ENCODE assay signal across 16 cellular contexts in genomic region chr12:57536597-57536942, GRCh38. TPM values are rescaled to one million over a fixed set of nuclear protein-coding genes. Genes with fewer than 3 reads are reported as not detected.
A peak's percentile ranks its signal among the peaks of the same experiment; 100 is the strongest.
DNase-seq lines count a peak whose midpoint lies in the region; ATAC-seq and TF ChIP-seq lines count a peak whose summit lies in the region.
"Had no signal": no experiment of that assay in that cellular context is flagged by ENCODE, and none has a peak within 500 bp of the region (broad histone marks: within the 10 kb centered on the region; RNA-seq: fewer than 3 reads in every experiment).

No MANE protein-coding gene starts in this region.

- 95% methylated on average over 1 of the region's 1 CpG; no CpG with 5 or more reads in 1 of the 2 donors for WGBS in transverse colon (ENCODE audit: low coverage in 1 of 2), 2 donors
- 100% methylated on average over 1 of the region's 1 CpG for WGBS in prostate gland

- H3K4me1 ChIP-seq in iPS-20b (ENCODE audit: insufficient read depth, low read length), result 0 out of 2 replicates have a peak, but pooled peaks cover 5% of the 10 kb centered on the region
- H3K4me1 ChIP-seq in transverse colon, result peaks cover 5 to 25% (median 14%) of the 10 kb centered on the region in 4 donors
- no peaks in the 10 kb centered on the region for H3K4me1 ChIP-seq in prostate gland (replicated peaks)

- no peak overlapping the region for H3K4me3 Mint-ChIP-seq in activated CD4-positive, alpha-beta T cell treated with anti-CD3 and anti-CD28 coated beads, Interleukin-2, amount 10 ng/mL, durations not matched to agents 7 days and 5 days
- no peak overlapping the region for H3K4me3 Mint-ChIP-seq in activated T-helper 17 cell treated with anti-CD3 and anti-CD28 coated beads, Interleukin-2, amount 50 U/mL, for 72 hours
- H3K4me3 Mint-ChIP-seq: HFFc6 had no signal

- POLR2A ChIA-PET in activated CD4-positive, alpha-beta T cell treated with anti-CD3 and anti-CD28 coated beads, Interleukin-2, amount 10 ng/mL, durations not matched to agents 7 days and 5 days (lab: Charles Lee), result interaction anchor here (0.5 kb wide), 1 partner anchor 783 kb away, joined by 4 read pairs; no protein-coding TSS in a partner anchor

- no peaks in the 10 kb centered on the region for H3K9me3 ChIP-seq in iPS-20b (ENCODE audit: insufficient read depth, low read depth, low read length)
- H3K9me3 ChIP-seq in transverse colon, result no peaks in the 10 kb centered on the region
- no peaks in the 10 kb centered on the region for H3K9me3 ChIP-seq in prostate gland

- no peak for DNase-seq in activated CD4-positive, alpha-beta T cell treated with anti-CD3 and anti-CD28 coated beads, Interleukin-2, amount 10 ng/mL, durations not matched to agents 7 days and 5 days
- no peak for DNase-seq in activated CD4-positive, alpha-beta T cell treated with anti-CD3 and anti-CD28 coated beads, Interleukin-2, amount 50 U/mL, for 48 hours
- DNase-seq in transverse colon, result no peak
- DNase-seq in prostate gland (ENCODE audit: low spot score), result no peak
- no peak for DNase-seq in H4 (ENCODE audit: low spot score)
- DNase-seq: DMS153, DMS79 treated with DMSO at 0.1 percent for 48 hours, EL, GOT3, HCEC 1CT, HFFc6, IMR-90 had no signal

- no peak overlapping the region for H3K4me3 ChIP-seq in iPS-20b (ENCODE audit: low read length)
- no peak overlapping the region for H3K4me3 ChIP-seq in transverse colon
- no peak overlapping the region for H3K4me3 ChIP-seq in prostate gland

- TF ChIP-seq CTCF in transverse colon (IDR thresholded peaks at IDR 0.05) (no peak), prostate gland (IDR thresholded peaks at IDR 0.05) (no peak)

- H3K27ac ChIP-seq in iPS-20b (ENCODE audit: low read length), result no peak overlapping the region
- H3K27ac ChIP-seq in transverse colon, result peak overlapping the region in 3 of 4 donors; percentile 14 to 57 (median 28)
- peak overlapping the region in 1 of 2 donors; percentile 4 for H3K27ac ChIP-seq in prostate gland
- H3K27ac ChIP-seq: HL-60 had no signal

- H3K27me3 ChIP-seq in iPS-20b (ENCODE audit: insufficient read depth, low read length) (no peaks in the 10 kb centered on the region), transverse colon (no peaks in the 10 kb centered on the region), prostate gland (replicated peaks; ENCODE audit: insufficient read depth) (no peaks in the 10 kb centered on the region)

- H3K9ac ChIP-seq in iPS-20b (ENCODE audit: low read depth, low read length), result 0 out of 2 replicates have a peak overlapping the region, but pooled peaks have one; percentile 18

- intact Hi-C loops in transverse colon (cut with DNase I; ENCODE audit: low total_unique reads) (no loop called here), prostate gland (cut with DNase I) (no loop called here)

- TF ChIP-seq POLR2A in transverse colon (IDR thresholded peaks at IDR 0.05) (no peak), prostate gland (IDR thresholded peaks at IDR 0.05) (no peak)

- no peak for ATAC-seq in activated T-helper 17 cell treated with anti-CD3 and anti-CD28 coated beads, Interleukin-2, amount 50 U/mL, for 72 hours (replicated peaks)
- no peak for ATAC-seq in GM18870 (IDR thresholded peaks at IDR 0.05; ENCODE audit: unreplicated experiment)

- peaks cover 4% of the 10 kb centered on the region for H3K4me1 Mint-ChIP-seq in activated CD4-positive, alpha-beta T cell treated with anti-CD3 and anti-CD28 coated beads, Interleukin-2, amount 10 ng/mL, durations not matched to agents 7 days and 5 days
- peaks cover 9% of the 10 kb centered on the region for H3K4me1 Mint-ChIP-seq in activated T-helper 17 cell treated with anti-CD3 and anti-CD28 coated beads, Interleukin-2, amount 50 U/mL, for 72 hours

- no peaks in the 10 kb centered on the region for H3K27me3 Mint-ChIP-seq in activated CD4-positive, alpha-beta T cell treated with anti-CD3 and anti-CD28 coated beads, Interleukin-2, amount 10 ng/mL, durations not matched to agents 7 days and 5 days
- H3K27me3 Mint-ChIP-seq in activated T-helper 17 cell treated with anti-CD3 and anti-CD28 coated beads, Interleukin-2, amount 50 U/mL, for 72 hours, result no peaks in the 10 kb centered on the region

- peak overlapping the region; percentile 10 for H3K27ac Mint-ChIP-seq in activated CD4-positive, alpha-beta T cell treated with anti-CD3 and anti-CD28 coated beads, Interleukin-2, amount 10 ng/mL, durations not matched to agents 7 days and 5 days
- peak overlapping the region; percentile 43 for H3K27ac Mint-ChIP-seq in activated T-helper 17 cell treated with anti-CD3 and anti-CD28 coated beads, Interleukin-2, amount 50 U/mL, for 72 hours
- H3K27ac Mint-ChIP-seq: HFFc6 had no signal

- H3K36me3 ChIP-seq in iPS-20b (ENCODE audit: insufficient read depth, low read depth, low read length), result peaks cover 73% of the 10 kb centered on the region
- H3K36me3 ChIP-seq in transverse colon, result peaks cover 0 to 31% (median 13%) of the 10 kb centered on the region in 4 donors
- H3K36me3 ChIP-seq in prostate gland, result peaks cover 0 to 10% of the 10 kb centered on the region in 2 donors

- TF ChIP-seq EP300 in transverse colon (IDR thresholded peaks at IDR 0.05; ENCODE audit: low read depth), result no peak

- H3K36me3 Mint-ChIP-seq in activated CD4-positive, alpha-beta T cell treated with anti-CD3 and anti-CD28 coated beads, Interleukin-2, amount 10 ng/mL, durations not matched to agents 7 days and 5 days (ENCODE audit: low read depth), result peaks cover 38% of the 10 kb centered on the region
- peaks cover 92% of the 10 kb centered on the region for H3K36me3 Mint-ChIP-seq in activated T-helper 17 cell treated with anti-CD3 and anti-CD28 coated beads, Interleukin-2, amount 50 U/mL, for 72 hours (ENCODE audit: low read depth)

- CTCF ChIA-PET in activated CD4-positive, alpha-beta T cell treated with anti-CD3 and anti-CD28 coated beads, Interleukin-2, amount 10 ng/mL, durations not matched to agents 7 days and 5 days (lab: Charles Lee), result interaction anchor here (0.6 to 8.3 kb wide), 4 partner anchors 10 to 1130 kb away, joined by 3 to 70 read pairs (median 5); partner anchors contain the start of gene MBD6

- H3K9me3 Mint-ChIP-seq in activated CD4-positive, alpha-beta T cell treated with anti-CD3 and anti-CD28 coated beads, Interleukin-2, amount 10 ng/mL, durations not matched to agents 7 days and 5 days, result no peaks in the 10 kb centered on the region
- no peaks in the 10 kb centered on the region for H3K9me3 Mint-ChIP-seq in activated T-helper 17 cell treated with anti-CD3 and anti-CD28 coated beads, Interleukin-2, amount 50 U/mL, for 72 hours
- H3K9me3 Mint-ChIP-seq: HFFc6 had no signal

- in situ Hi-C loops in transverse colon (cut with MboI; ENCODE audit: low pct_ligation_motif_present in 1 of 4, low pct_unique_long_range_greater_than_20kb in 1 of 4, low sequenced_read_pairs in 3 of 4), result no loop called here

RNA-seq across cellular contexts. Expression of gene DCTN2, which starts 10.4 kb away (rescaled TPM):
- 10 to 100 TPM; 79.3 to 80.5 TPM for total RNA-seq in activated CD4-positive, alpha-beta T cell treated with anti-CD3 and anti-CD28 coated beads, Interleukin-2, amount 10 ng/mL, durations not matched to agents 7 days and 5 days
- total RNA-seq in activated T-helper 17 cell treated with anti-CD3 and anti-CD28 coated beads, Interleukin-2, amount 50 U/mL, for 72 hours, result 10 to 100 TPM; 78.5 to 96.4 TPM
- total RNA-seq in transverse colon (100 to 1,000 TPM; 154 to 344 (median 175) TPM), prostate gland (100 to 1,000 TPM; 131 to 157 TPM)
- total RNA-seq in H4 (2014; rRNA removed; shearing (Covaris generic)), result 76.6 and 109 TPM in 2 replicates

RNA-seq across cellular contexts. Expression of gene KIF5A, which starts 13.3 kb away (rescaled TPM):
- under 1 TPM; 0.64 to 0.89 TPM for total RNA-seq in activated CD4-positive, alpha-beta T cell treated with anti-CD3 and anti-CD28 coated beads, Interleukin-2, amount 10 ng/mL, durations not matched to agents 7 days and 5 days
- total RNA-seq in activated T-helper 17 cell treated with anti-CD3 and anti-CD28 coated beads, Interleukin-2, amount 50 U/mL, for 72 hours, result 1 to 10 TPM; 2.0 to 3.0 TPM
- total RNA-seq in transverse colon (1 to 10 TPM; 1.3 to 6.2 (median 1.6) TPM), prostate gland (1 to 10 TPM in 1 of 2 donors, under 1 TPM in 1; 0.50 to 3.7 TPM)
- 0.27 TPM in 1 of 2 replicates, not detected in the other for total RNA-seq in H4 (2014; rRNA removed; shearing (Covaris generic))

RNA-seq across cellular contexts. Expression of gene MBD6, which starts 13.9 kb away (rescaled TPM):
- total RNA-seq in activated CD4-positive, alpha-beta T cell treated with anti-CD3 and anti-CD28 coated beads, Interleukin-2, amount 10 ng/mL, durations not matched to agents 7 days and 5 days, result 10 to 100 TPM; 66.0 to 80.1 TPM
- total RNA-seq in activated T-helper 17 cell treated with anti-CD3 and anti-CD28 coated beads, Interleukin-2, amount 50 U/mL, for 72 hours, result 10 to 100 TPM; 78.8 to 83.1 TPM
- total RNA-seq in transverse colon, result 100 to 1,000 TPM in 1 of 4 donors, 10 to 100 TPM in 3; 36.6 to 155 (median 51.0) TPM
- 10 to 100 TPM; 54.5 to 92.1 TPM for total RNA-seq in prostate gland
- total RNA-seq in H4 (2014; rRNA removed; shearing (Covaris generic)), result 1.5 and 3.1 TPM in 2 replicates

RNA-seq across cellular contexts. Expression of gene DDIT3, which starts 16.3 kb away (rescaled TPM):
- 10 to 100 TPM; 10.5 to 11.4 TPM for total RNA-seq in activated CD4-positive, alpha-beta T cell treated with anti-CD3 and anti-CD28 coated beads, Interleukin-2, amount 10 ng/mL, durations not matched to agents 7 days and 5 days
- 10 to 100 TPM; 14.2 to 25.3 TPM for total RNA-seq in activated T-helper 17 cell treated with anti-CD3 and anti-CD28 coated beads, Interleukin-2, amount 50 U/mL, for 72 hours
- 100 to 1,000 TPM in 2 of 4 donors, 10 to 100 TPM in 2; 27.6 to 338 (median 67.6) TPM for total RNA-seq in transverse colon
- 10 to 100 TPM; 39.0 to 51.8 TPM for total RNA-seq in prostate gland
- 43.2 and 50.1 TPM in 2 replicates for total RNA-seq in H4 (2014; rRNA removed; shearing (Covaris generic))

RNA-seq across cellular contexts. Expression of gene MARS1, which starts 48.7 kb away (rescaled TPM):
- total RNA-seq in activated CD4-positive, alpha-beta T cell treated with anti-CD3 and anti-CD28 coated beads, Interleukin-2, amount 10 ng/mL, durations not matched to agents 7 days and 5 days, result 100 to 1,000 TPM; 214 to 247 TPM
- 100 to 1,000 TPM; 130 to 243 TPM for total RNA-seq in activated T-helper 17 cell treated with anti-CD3 and anti-CD28 coated beads, Interleukin-2, amount 50 U/mL, for 72 hours
- total RNA-seq in transverse colon (100 to 1,000 TPM in 2 of 4 donors, 10 to 100 TPM in 2; 39.0 to 184 (median 103) TPM), prostate gland (10 to 100 TPM; 67.2 to 90.0 TPM)
- 118 and 121 TPM in 2 replicates for total RNA-seq in H4 (2014; rRNA removed; shearing (Covaris generic))
